21 cellular contexts compared by ENCODE assay signal in genomic region chr9:33923079-33923478, GRCh38.
DNase-seq lines count a peak whose midpoint lies in the region; ATAC-seq, FAIRE-seq and TF ChIP-seq lines count a peak whose summit lies in the region.
"Had no signal": no experiment of that assay in that cellular context is flagged by ENCODE, and none has a peak within 500 bp of the region (broad histone marks: within the 10 kb centered on the region; RNA-seq: fewer than 3 reads in every experiment).

No MANE protein-coding gene starts in this region.

- 95 to 96% methylated on average over 4 of the region's 4 CpGs for WGBS in heart right ventricle, 2 donors
- no CpG with 5 or more reads among the region's 4 CpGs for WGBS in neuronal stem cell (ENCODE audit: extremely low coverage in 2 of 2, insufficient read length in 2 of 2, insufficient replicate concordance in 1 of 2), 2 donors

- no peak for TF ChIP-seq CTCF in cardiac muscle cell (IDR thresholded peaks at IDR 0.05; ENCODE audit: low read depth, low read length)
- TF ChIP-seq CTCF in heart right ventricle (IDR thresholded peaks at IDR 0.05) = no peak
- no peak for TF ChIP-seq CTCF in bronchial epithelial cell (IDR thresholded peaks at IDR 0.05; ENCODE audit: insufficient read depth, low read length, severe bottlenecking)

- H2AFZ ChIP-seq in neuronal stem cell (ENCODE audit: low read length) = no peak overlapping the region

- H3K4ac ChIP-seq in neuronal stem cell (ENCODE audit: low read length) = no peak overlapping the region

- no peaks in the 10 kb centered on the region for H3K4me1 ChIP-seq in cardiac muscle cell (ENCODE audit: low read depth)
- peaks cover 5 to 63% (median 28%) of the 10 kb centered on the region in 9 donors for H3K4me1 ChIP-seq in heart right ventricle
- H3K4me1 ChIP-seq in neuronal stem cell (ENCODE audit: control insufficient read depth in 2 of 2, insufficient read depth in 1 of 2, low read depth in 1 of 2, low read length in 2 of 2) = peaks cover 0 to 3% of the 10 kb centered on the region in 2 donors

- peak overlapping the region; percentile 13 for H2BK5ac ChIP-seq in neuronal stem cell (ENCODE audit: low read length)

- H4K91ac ChIP-seq in neuronal stem cell (ENCODE audit: low read depth, low read length, poor library complexity) = no peak overlapping the region

- H3K36me3 ChIP-seq in cardiac muscle cell (peaks cover 53% of the 10 kb centered on the region), heart right ventricle (peaks cover 0 to 100% (median 55%) of the 10 kb centered on the region in 9 donors), bronchial epithelial cell (ENCODE audit: control insufficient read depth, insufficient read depth, low read length) (peaks cover 60% of the 10 kb centered on the region), neuronal stem cell (replicated peaks in 1 of 2; ENCODE audit: control insufficient read depth in 2 of 2, insufficient read depth in 2 of 2, low read length in 2 of 2) (peaks cover 62 to 99% of the 10 kb centered on the region in 2 donors)

- no peaks in the 10 kb centered on the region for H3K9me3 ChIP-seq in cardiac muscle cell (ENCODE audit: low read depth)
- H3K9me3 ChIP-seq in heart right ventricle = no peaks in the 10 kb centered on the region
- no peaks in the 10 kb centered on the region for H3K9me3 ChIP-seq in neuronal stem cell (replicated peaks in 1 of 2; ENCODE audit: control insufficient read depth in 2 of 2, insufficient read depth in 1 of 2, low read depth in 1 of 2, low read length in 2 of 2)
- H3K9me3 ChIP-seq: A549 had no signal

- no peak overlapping the region for H3K14ac ChIP-seq in neuronal stem cell (ENCODE audit: low read length)

- H3K9ac ChIP-seq in neuronal stem cell (ENCODE audit: low read depth, low read length, poor library complexity) = no peak overlapping the region

- no peak overlapping the region for H3K23ac ChIP-seq in neuronal stem cell (ENCODE audit: low read depth, low read length, poor library complexity)

- intact Hi-C loops in heart right ventricle (cut with DNase I) = loop anchor here in 7 of 10 donors (5.0 to 10.0 kb wide), 6 partner anchors 106 to 332 kb away; partner anchors contain the start of gene UBE2R2 (in 5 of the 7)

- H3K27me3 ChIP-seq in cardiac muscle cell = no peaks in the 10 kb centered on the region
- H3K27me3 ChIP-seq in heart right ventricle = no peaks in the 10 kb centered on the region
- H3K27me3 ChIP-seq in bronchial epithelial cell (ENCODE audit: control insufficient read depth, insufficient read depth, low read length) = no peaks in the 10 kb centered on the region
- no peaks in the 10 kb centered on the region for H3K27me3 ChIP-seq in neuronal stem cell (ENCODE audit: control insufficient read depth in 3 of 3, insufficient read depth in 3 of 3, low read depth in 1 of 3, low read length in 3 of 3)

- H2BK15ac ChIP-seq in neuronal stem cell (ENCODE audit: low read length) = no peak overlapping the region

- no peak overlapping the region for H2AK5ac ChIP-seq in neuronal stem cell (ENCODE audit: low read depth, low read length)

- no peak overlapping the region for H3K18ac ChIP-seq in neuronal stem cell (ENCODE audit: low read length)

- H3K27ac ChIP-seq in cardiac muscle cell = peak overlapping the region; percentile 52
- H3K27ac ChIP-seq in heart right ventricle = peak overlapping the region in 2 of 10 donors; percentile 23 to 33
- H3K27ac ChIP-seq in neuronal stem cell (replicated peaks; ENCODE audit: low read length) = no peak overlapping the region
- H3K27ac ChIP-seq: A549 had no signal

- H3K4me3 ChIP-seq in cardiac muscle cell = no peak overlapping the region
- no peak overlapping the region for H3K4me3 ChIP-seq in heart right ventricle
- no peak overlapping the region for H3K4me3 ChIP-seq in bronchial epithelial cell (ENCODE audit: low read depth, low read length)
- H3K4me3 ChIP-seq in neuronal stem cell (ENCODE audit: low read length in 2 of 2) = no peak overlapping the region
- H3K4me3 ChIP-seq: A549 had no signal

- H2BK12ac ChIP-seq in neuronal stem cell (ENCODE audit: low read length) = no peak overlapping the region

- H3K79me1 ChIP-seq in neuronal stem cell (ENCODE audit: low read depth, low read length) = peaks cover 3% of the 10 kb centered on the region

- H2BK120ac ChIP-seq in neuronal stem cell (ENCODE audit: low read depth, low read length) = peak overlapping the region; percentile 76

- no peak overlapping the region for H3K4me2 ChIP-seq in neuronal stem cell (ENCODE audit: insufficient read depth, low read length, poor library complexity, severe bottlenecking)
- H3K4me2 ChIP-seq: A549 had no signal

- ATAC-seq in heart right ventricle (no peak), left lobe of liver (no peak), HG03565 (IDR thresholded peaks at IDR 0.05; ENCODE audit: unreplicated experiment) (no peak), GM19324 (IDR thresholded peaks at IDR 0.05; ENCODE audit: low FRiP score, unreplicated experiment) (no peak)

- DNase-seq in cardiac muscle cell (ENCODE audit: low read depth in 1 of 2, low spot score in 1 of 2) (no peak), heart right ventricle (no peak), bronchial epithelial cell (ENCODE audit: low read depth) (no peak), neuronal stem cell (ENCODE audit: low spot score) (no peak), left lobe of liver (ENCODE audit: low spot score) (no peak)
- DNase-seq: CD4-positive, alpha-beta T cell; DMS153; GDM1; KG1; NCI-H1105 treated with DMSO at 0.1 percent for 48 hours; NCI-H1694; NCI-H2081 treated with DMSO at 0.1 percent for 48 hours; NCI-H510A; NCI-H774; Right ventricle myocardium superior had no signal

- peak overlapping the region; percentile 54 for H4K8ac ChIP-seq in neuronal stem cell (ENCODE audit: low read depth, low read length)

- peak; percentile 23 for FAIRE-seq in bronchial epithelial cell (lab: Jason Lieb, UNC)
- FAIRE-seq: A549, GM19239, H1, RCC 7860 had no signal
